15 cellular contexts compared by ENCODE assay signal in genomic region chr10:99681553-99681952, GRCh38. TPM values are rescaled to one million over a fixed set of nuclear protein-coding genes. Genes with fewer than 3 reads are reported as not detected.
DNase-seq lines count a peak whose midpoint lies in the region; ATAC-seq and TF ChIP-seq lines count a peak whose summit lies in the region.
"Had no signal": no experiment of that assay in that cellular context is flagged by ENCODE, and none has a peak within 500 bp of the region (broad histone marks: within the 10 kb centered on the region; RNA-seq: fewer than 3 reads in every experiment).

No MANE protein-coding gene starts in this region.

- TF ChIP-seq CTCF in HFFc6 (IDR thresholded peaks at IDR 0.05) (no peak), heart right ventricle (IDR thresholded peaks at IDR 0.05) (no peak)

- no peak overlapping the region for H3K4me3 Mint-ChIP-seq in HFFc6
- H3K4me3 Mint-ChIP-seq: activated CD8-positive, alpha-beta T cell treated with anti-CD3 and anti-CD28 coated beads for 36 hours; activated naive CD8-positive, alpha-beta T cell treated with anti-CD3 and anti-CD28 coated beads for 36 hours; CD14-positive monocyte; T-cell had no signal

- H3K27me3 ChIP-seq in heart right ventricle: no peaks in the 10 kb centered on the region

- H3K36me3 Mint-ChIP-seq in HFFc6 (ENCODE audit: low read depth): peaks cover 47% of the 10 kb centered on the region

- H3K4me1 Mint-ChIP-seq in HFFc6 (ENCODE audit: low read depth): peaks cover 49% of the 10 kb centered on the region
- H3K4me1 Mint-ChIP-seq: T-cell had no signal

- peak overlapping the region; percentile 69 for H3K27ac Mint-ChIP-seq in HFFc6
- H3K27ac Mint-ChIP-seq: activated CD8-positive, alpha-beta T cell treated with anti-CD3 and anti-CD28 coated beads for 36 hours; activated naive CD8-positive, alpha-beta T cell treated with anti-CD3 and anti-CD28 coated beads for 36 hours; T-cell had no signal

- peaks cover 0 to 11% (median 0%) of the 10 kb centered on the region in 9 donors for H3K4me1 ChIP-seq in heart right ventricle

- intact Hi-C loops in heart right ventricle (cut with DNase I): no loop called here

- H3K36me3 ChIP-seq in heart right ventricle: peaks cover 0 to 58% (median 12%) of the 10 kb centered on the region in 9 donors

- ATAC-seq in heart right ventricle (peak in 7 of 8 donors; percentile 46 to 90 (median 83)), HG02840 (IDR thresholded peaks at IDR 0.05; ENCODE audit: low FRiP score, unreplicated experiment) (no peak), HG03175 (IDR thresholded peaks at IDR 0.05; ENCODE audit: unreplicated experiment) (no peak)
- ATAC-seq: activated CD8-positive, alpha-beta T cell treated with anti-CD3 and anti-CD28 coated beads for 36 hours; T-cell had no signal

- no peak overlapping the region for H3K4me3 ChIP-seq in heart right ventricle

- 76 to 80% methylated on average over 4 of the region's 4 CpGs for WGBS in heart right ventricle, 2 donors

- H3K9me3 Mint-ChIP-seq in HFFc6: no peaks in the 10 kb centered on the region
- H3K9me3 Mint-ChIP-seq: activated CD8-positive, alpha-beta T cell treated with anti-CD3 and anti-CD28 coated beads for 36 hours; activated naive CD8-positive, alpha-beta T cell treated with anti-CD3 and anti-CD28 coated beads for 36 hours; CD14-positive monocyte; T-cell had no signal

- H3K27ac ChIP-seq in heart right ventricle: no peak overlapping the region

- in situ Hi-C loops in ACHN (cut with HindIII; ENCODE audit: low pct_ligation_motif_present, low pct_unique_long_range_greater_than_20kb, low sequenced_read_pairs): no loop called here

- no peaks in the 10 kb centered on the region for H3K27me3 Mint-ChIP-seq in HFFc6 (ENCODE audit: insufficient read depth)
- H3K27me3 Mint-ChIP-seq: activated CD8-positive, alpha-beta T cell treated with anti-CD3 and anti-CD28 coated beads for 36 hours; activated naive CD8-positive, alpha-beta T cell treated with anti-CD3 and anti-CD28 coated beads for 36 hours; T-cell had no signal

- H3K9me3 ChIP-seq in heart right ventricle: no peaks in the 10 kb centered on the region

- DNase-seq in ACHN (peak; percentile 41), HFFc6 (peak; percentile 82), astrocyte of the hippocampus (ENCODE audit: low read depth, low spot score) (peak; percentile 68), heart right ventricle (peak in 1 of 2 donors; percentile 23), T1000 (lab: John Stamatoyannopoulos, UW) (no peak), NCI-H2107 treated with DMSO at 0.1 percent for 48 hours (lab: John Stamatoyannopoulos, UW; ENCODE audit: unreplicated experiment) (no peak)
- DNase-seq: activated CD8-positive, alpha-beta T cell treated with anti-CD3 and anti-CD28 coated beads for 36 hours; activated naive CD8-positive, alpha-beta T cell treated with anti-CD3 and anti-CD28 coated beads for 36 hours; H7; Karpas-422; nucleus accumbens; T-cell had no signal

RNA-seq across cellular contexts. Expression of gene ENTPD7, which starts 22.2 kb away (rescaled TPM):
- 10 to 100 TPM; 11.1 to 17.0 (median 13.6) TPM for total RNA-seq in HFFc6 (2021; fragmentation: NEBNext Ultra II Directional; extraction: Animal tissue kit (Norgen Biotek cat#: 25700))
- total RNA-seq in heart right ventricle: 1 to 10 TPM; 1.7 to 3.8 (median 2.5) TPM
- 1 to 10 TPM in 1 of 2 donors, under 1 TPM in 1; 0.22 to 1.2 TPM for polyA plus RNA-seq in heart right ventricle

RNA-seq across cellular contexts. Expression of gene COX15, which starts 50.4 kb away (rescaled TPM):
- 10 to 100 TPM; 36.7 to 42.1 (median 38.7) TPM for total RNA-seq in HFFc6 (2021; fragmentation: NEBNext Ultra II Directional; extraction: Animal tissue kit (Norgen Biotek cat#: 25700))
- 10 to 100 TPM; 29.6 to 47.2 (median 38.7) TPM for total RNA-seq in heart right ventricle
- 10 to 100 TPM; 12.5 to 12.6 TPM for polyA plus RNA-seq in heart right ventricle

RNA-seq across cellular contexts. Expression of gene CUTC, which starts 50.5 kb away (rescaled TPM):
- total RNA-seq in HFFc6 (2021; fragmentation: NEBNext Ultra II Directional; extraction: Animal tissue kit (Norgen Biotek cat#: 25700)): 10 to 100 TPM; 11.2 to 15.2 (median 12.4) TPM
- 10 to 100 TPM; 29.7 to 43.7 (median 35.1) TPM for total RNA-seq in heart right ventricle
- polyA plus RNA-seq in heart right ventricle: 10 to 100 TPM; 36.3 to 40.5 TPM

Comparison
In these comparisons a context has a peak if more than half of its experiments do, and no peak if none do; other contexts are left out.
1. DNase-seq: peak in ACHN (single experiment), HFFc6 (single experiment) and astrocyte of the hippocampus (single experiment); none in T1000 (single experiment) and NCI-H2107 treated with DMSO at 0.1 percent for 48 hours (single experiment).
2. ATAC-seq: peak in heart right ventricle (7 of 8); none in HG02840 (single experiment) and HG03175 (single experiment).